In genomic region chr10:99967961-99968360, GRCh38 we compare ENCODE assay signal across 20 cellular contexts. TPM values are rescaled to one million over a fixed set of nuclear protein-coding genes. Genes with fewer than 3 reads are reported as not detected.
DNase-seq lines count a peak whose midpoint lies in the region; ATAC-seq and TF ChIP-seq lines count a peak whose summit lies in the region.
"Had no signal": no experiment of that assay in that cellular context is flagged by ENCODE, and none has a peak within 500 bp of the region (broad histone marks: within the 10 kb centered on the region; RNA-seq: fewer than 3 reads in every experiment).

No MANE protein-coding gene starts in this region.

- intact Hi-C loops in HCT116 (cut with micrococcal nuclease) (loop anchor here (5.0 kb wide), 2 partner anchors 79 to 111 kb away; no protein-coding TSS in a partner anchor), Panc1 (cut with micrococcal nuclease; ENCODE audit: unreplicated experiment) (loop anchor here (5.0 kb wide), 1 partner anchor 121 kb away; no protein-coding TSS in a partner anchor)

- H3K14ac ChIP-seq in trophoblast cell (ENCODE audit: low read length): no peak overlapping the region

- H3K4ac ChIP-seq in trophoblast cell (ENCODE audit: low read depth, low read length): no peak overlapping the region

- peak overlapping the region; percentile 98 for H3K27ac ChIP-seq in HCT116 (ENCODE audit: low read depth, low read length)
- H3K27ac ChIP-seq in Panc1 (ENCODE audit: low read length): peak overlapping the region; percentile 54
- no peak overlapping the region for H3K27ac ChIP-seq in trophoblast cell (ENCODE audit: low read depth, low read length)
- H3K27ac ChIP-seq: BLaER1, C4-2B had no signal

- no peaks in the 10 kb centered on the region for H3K27me3 Mint-ChIP-seq in endothelial cell (ENCODE audit: unreplicated experiment)
- H3K27me3 Mint-ChIP-seq: B cell; CD4-positive, CD25-positive, alpha-beta regulatory T cell had no signal

- H3K9me2 ChIP-seq in HCT116 (ENCODE audit: insufficient read depth): no peaks in the 10 kb centered on the region

- no peak overlapping the region for H4K12ac ChIP-seq in trophoblast cell (ENCODE audit: low read depth, low read length)

- WGBS in trophoblast cell (ENCODE audit: extremely low coverage, insufficient coverage, insufficient read length): no CpG with 5 or more reads among the region's 7 CpGs

- H2BK5ac ChIP-seq in trophoblast cell (ENCODE audit: low read depth, low read length, poor library complexity): no peak overlapping the region

- H3K4me2 ChIP-seq in HCT116 (ENCODE audit: low read length) (peak overlapping the region; percentile 40), trophoblast cell (ENCODE audit: low read length) (no peak overlapping the region)
- H3K4me2 ChIP-seq: BLaER1, GM23338 had no signal

- H3K79me2 ChIP-seq in HCT116 (ENCODE audit: insufficient read depth, low read length) (peaks cover 83% of the 10 kb centered on the region), trophoblast cell (ENCODE audit: control insufficient read depth, insufficient read depth, low read length, poor library complexity) (peaks cover 4% of the 10 kb centered on the region)

- no peak overlapping the region for H3K9ac ChIP-seq in HCT116 (ENCODE audit: low read length)
- H3K9ac ChIP-seq in trophoblast cell (ENCODE audit: low read length): no peak overlapping the region
- H3K9ac ChIP-seq: BLaER1 had no signal

- no TSS peak for BruUV-seq in HCT116 (replicated peaks; lab: Mats Ljungman, UMichigan)
- BruUV-seq in Panc1 (replicated peaks; lab: Mats Ljungman, UMichigan): no TSS peak

- in situ Hi-C loops in Panc1 (cut with HindIII; ENCODE audit: low pct_unique_long_range_greater_than_20kb, low sequenced_read_pairs): no loop called here

- no peak overlapping the region for H4K8ac ChIP-seq in trophoblast cell (ENCODE audit: low read depth, low read length)

- no peak overlapping the region for H2BK12ac ChIP-seq in trophoblast cell (ENCODE audit: low read length)

- peaks cover 18% of the 10 kb centered on the region for H3K36me3 Mint-ChIP-seq in endothelial cell (ENCODE audit: low read depth, unreplicated experiment)

- no peak overlapping the region for H3K23ac ChIP-seq in trophoblast cell (ENCODE audit: low read length)

- no peaks in the 10 kb centered on the region for H3K27me3 ChIP-seq in HCT116 (ENCODE audit: insufficient read depth, low read length)
- no peaks in the 10 kb centered on the region for H3K27me3 ChIP-seq in Panc1 (ENCODE audit: control insufficient read depth, insufficient read depth, low read length)
- no peaks in the 10 kb centered on the region for H3K27me3 ChIP-seq in trophoblast cell (ENCODE audit: insufficient read depth, low read length)
- no peaks in the 10 kb centered on the region for H3K27me3 ChIP-seq in MG63
- H3K27me3 ChIP-seq: BLaER1 had no signal

- peak overlapping the region; percentile 37 for H3K4me3 Mint-ChIP-seq in endothelial cell (ENCODE audit: unreplicated experiment)
- H3K4me3 Mint-ChIP-seq: B cell; CD4-positive, CD25-positive, alpha-beta regulatory T cell; CD8-positive, alpha-beta T cell; GM23338; H9 had no signal

- no peak overlapping the region for H2AK5ac ChIP-seq in trophoblast cell (ENCODE audit: low read length)

- H2BK120ac ChIP-seq in trophoblast cell (ENCODE audit: insufficient read depth, low read length, poor library complexity): no peak overlapping the region

- no peak for TF ChIP-seq CTCF in HCT116 (IDR thresholded peaks at IDR 0.05 in 2 of 3, conservative IDR thresholded peaks at IDR 0.05 in 1 of 3; ENCODE audit: borderline replicate concordance in 1 of 3, insufficient read depth in 1 of 3, low read depth in 2 of 3, low read length in 2 of 3)
- TF ChIP-seq CTCF in Panc1 (IDR thresholded peaks at IDR 0.05): no peak
- TF ChIP-seq CTCF in endothelial cell (IDR thresholded peaks at IDR 0.05; ENCODE audit: unreplicated experiment): no peak

- POLR2A ChIA-PET in HCT116 (lab: Charles Lee): interaction anchor here (2.4 kb wide), 1 partner anchor 9 kb away, joined by 9 read pairs; no protein-coding TSS in a partner anchor
- POLR2A ChIA-PET in Panc1 (lab: Charles Lee): no interaction called here

- peaks cover 5% of the 10 kb centered on the region for H3K79me1 ChIP-seq in trophoblast cell (ENCODE audit: low read length)

- TF ChIP-seq POLR2A in HCT116 (IDR thresholded peaks at IDR 0.05; ENCODE audit: borderline replicate concordance, extremely low read depth, insufficient read depth, insufficient read length): no peak

- H4K20me1 ChIP-seq in HCT116 (ENCODE audit: insufficient read depth): no peaks in the 10 kb centered on the region
- H4K20me1 ChIP-seq: BLaER1 had no signal

- peaks cover 58 to 74% of the 10 kb centered on the region in 2 experiments for H3K4me1 ChIP-seq in HCT116 (ENCODE audit: control insufficient read depth in 1 of 2, insufficient read depth in 2 of 2, low read length in 2 of 2)
- H3K4me1 ChIP-seq in Panc1 (ENCODE audit: control insufficient read depth, insufficient read depth, low read length): peaks cover 38% of the 10 kb centered on the region
- H3K4me1 ChIP-seq in trophoblast cell (ENCODE audit: control insufficient read depth in 1 of 2, insufficient read depth in 2 of 2, low read length in 2 of 2): peaks cover 6 to 8% of the 10 kb centered on the region in 2 experiments
- H3K4me1 ChIP-seq: BLaER1 had no signal

- ATAC-seq in HCT116 (no peak), Panc1 (no peak), HG03565 (IDR thresholded peaks at IDR 0.05; ENCODE audit: unreplicated experiment) (no peak)
- ATAC-seq: CD8-positive, alpha-beta T cell; GM12878; GM23338 had no signal

- no peaks in the 10 kb centered on the region for H3K9me3 ChIP-seq in HCT116 (ENCODE audit: control insufficient read depth in 1 of 2, insufficient read depth in 1 of 2, low read depth in 1 of 2, low read length in 2 of 2)
- H3K9me3 ChIP-seq in Panc1 (ENCODE audit: control insufficient read depth, insufficient read depth, low read depth, low read length): peaks cover 3% of the 10 kb centered on the region; the same call in 1 of the 2 replicates
- H3K9me3 ChIP-seq in trophoblast cell (ENCODE audit: insufficient read depth, low read depth, low read length): no peaks in the 10 kb centered on the region
- no peaks in the 10 kb centered on the region for H3K9me3 ChIP-seq in MG63
- H3K9me3 ChIP-seq: BLaER1 had no signal

- no peak for TF ChIP-seq RAD21 in HCT116 (IDR thresholded peaks at IDR 0.05; ENCODE audit: low read depth)

- no peak for DNase-seq in HCT116 (ENCODE audit: low read depth, low spot score)
- no peak for DNase-seq in Panc1 (ENCODE audit: low read depth, low spot score)
- DNase-seq in endothelial cell (ENCODE audit: low spot score): no peak
- peak; percentile 67 to 74 for DNase-seq in trophoblast cell
- DNase-seq in MG63: no peak
- DNase-seq in NAMALWA (ENCODE audit: low spot score): no peak
- no peak for DNase-seq in SHP77 treated with DMSO at 0.1 percent for 48 hours (lab: John Stamatoyannopoulos, UW)
- DNase-seq: CD4-positive, CD25-positive, alpha-beta regulatory T cell; CD8-positive, alpha-beta T cell; DMS 273 treated with DMSO at 0.1 percent for 48 hours; DMS79; EL; GDM1; H9 had no signal

- no peak overlapping the region for H3K18ac ChIP-seq in trophoblast cell (ENCODE audit: low read length)

- H3K27ac Mint-ChIP-seq in endothelial cell (ENCODE audit: unreplicated experiment): no peak overlapping the region
- H3K27ac Mint-ChIP-seq: B cell; CD4-positive, CD25-positive, alpha-beta regulatory T cell; CD8-positive, alpha-beta T cell; GM23338; H9 had no signal

- H3K36me3 ChIP-seq in HCT116 (ENCODE audit: control insufficient read depth in 1 of 2, insufficient read depth in 2 of 2, low read length in 2 of 2) (peaks cover 25 to 36% of the 10 kb centered on the region in 2 experiments), Panc1 (ENCODE audit: control insufficient read depth, insufficient read depth, low read length) (peaks cover 7% of the 10 kb centered on the region), trophoblast cell (ENCODE audit: control insufficient read depth in 1 of 2, insufficient read depth in 2 of 2, low read length in 2 of 2) (peaks cover 2 to 14% of the 10 kb centered on the region in 2 experiments), MG63 (peaks cover 47% of the 10 kb centered on the region)

- H3K4me1 Mint-ChIP-seq in endothelial cell (ENCODE audit: unreplicated experiment): peaks cover 13% of the 10 kb centered on the region
- H3K4me1 Mint-ChIP-seq: CD4-positive, CD25-positive, alpha-beta regulatory T cell; GM23338 had no signal

- no peak overlapping the region for H4K91ac ChIP-seq in trophoblast cell (ENCODE audit: low read depth, low read length)

- H2AFZ ChIP-seq in HCT116 (ENCODE audit: low read depth, low read length, poor library complexity, severe bottlenecking) (no peak overlapping the region), trophoblast cell (ENCODE audit: insufficient read depth, low read length, poor library complexity) (no peak overlapping the region)
- H2AFZ ChIP-seq: GM23338 had no signal

- CTCF ChIA-PET in HCT116 (lab: Charles Lee) (interaction anchor here (1.0 kb wide), 1 partner anchor 38 kb away, joined by 3 read pairs; no protein-coding TSS in a partner anchor), Panc1 (lab: Charles Lee) (interaction anchor here (0.6 kb wide), 1 partner anchor 761 kb away, joined by 4 read pairs; no protein-coding TSS in a partner anchor)

- RAD21 ChIA-PET in HCT116 (lab: Charles Lee; ENCODE audit: low non-redundant PET in 1 of 2, low total read pairs in 2 of 2, uncharacterized antibody in 2 of 2, unreplicated experiment in 2 of 2): interaction anchor here in 1 of 2 experiments (0.9 kb wide), 1 partner anchor 78 kb away, joined by 3 read pairs; no protein-coding TSS in a partner anchor

- no peaks in the 10 kb centered on the region for H3K9me3 Mint-ChIP-seq in endothelial cell (ENCODE audit: unreplicated experiment)
- H3K9me3 Mint-ChIP-seq: CD4-positive, CD25-positive, alpha-beta regulatory T cell; CD8-positive, alpha-beta T cell; GM23338 had no signal

- no peak overlapping the region for H3K4me3 ChIP-seq in HCT116 (replicated peaks in 1 of 2; ENCODE audit: low read depth in 1 of 2, low read length in 2 of 2)
- H3K4me3 ChIP-seq in Panc1 (ENCODE audit: low read depth in 2 of 2, low read length in 2 of 2): no peak overlapping the region
- H3K4me3 ChIP-seq in trophoblast cell (ENCODE audit: low read depth, low read length): no peak overlapping the region
- no peak overlapping the region for H3K4me3 ChIP-seq in MG63
- H3K4me3 ChIP-seq: BLaER1, GM12878, GM23338 had no signal

TF ChIP-seq in HCT116, 20 proteins besides CTCF, POLR2A, EP300 and RAD21 (continues in another document):
- TF ChIP-seq ZFX (IDR thresholded peaks at IDR 0.05): no peak
- TF ChIP-seq EZH2phosphoT487 (IDR thresholded peaks at IDR 0.05; ENCODE audit: borderline replicate concordance): no peak
- no peak for TF ChIP-seq ZNF274 (IDR thresholded peaks at IDR 0.05; ENCODE audit: low read depth, low read length)
- no peak for TF ChIP-seq SP1 (IDR thresholded peaks at IDR 0.05; ENCODE audit: low read depth)
- no peak for TF ChIP-seq TCF7L2 (IDR thresholded peaks at IDR 0.05; ENCODE audit: borderline replicate concordance, extremely low read depth, insufficient read depth, insufficient read length)

RNA-seq across cellular contexts. Expression of gene DNMBP, which starts 41.8 kb away (rescaled TPM):
- total RNA-seq in HCT116 (2021; ENCODE audit: unreplicated experiment) (60.3 TPM), Panc1 (2021; ENCODE audit: unreplicated experiment) (39.3 TPM), endothelial cell (ENCODE audit: unreplicated experiment) (21.8 TPM)
- 25.2 and 36.2 TPM in 2 replicates for polyA plus RNA-seq in HCT116 (2012)
- polyA plus RNA-seq in Panc1 (2012; ENCODE audit: insufficient read length): 21.7 TPM
- polyA plus RNA-seq in trophoblast cell (2013): 16.5 and 17.5 TPM in 2 replicates
- total RNA-seq in MG63 (2014; rRNA removed; shearing (Covaris generic); ENCODE audit: low replicate concordance): 5.4 and 6.5 TPM in 2 replicates

Comparison
In these comparisons a context has a peak if more than half of its experiments do, and no peak if none do; other contexts are left out.
1. DNase-seq: peak in trophoblast cell (2 of 2); none in HCT116 (single experiment), Panc1 (single experiment), endothelial cell (single experiment), MG63 (single experiment), NAMALWA (single experiment) and SHP77 treated with DMSO at 0.1 percent for 48 hours (single experiment).